10 cellular contexts compared by ENCODE assay signal in genomic region chr13:41696163-41697003, GRCh38.
DNase-seq lines count a peak whose midpoint lies in the region; ATAC-seq and TF ChIP-seq lines count a peak whose summit lies in the region.
"Had no signal": no experiment of that assay in that cellular context is flagged by ENCODE, and none has a peak within 500 bp of the region (broad histone marks: within the 10 kb centered on the region; RNA-seq: fewer than 3 reads in every experiment).

No MANE protein-coding gene starts in this region.

- no peaks in the 10 kb centered on the region for H3K36me3 ChIP-seq in adrenal gland (replicated peaks in 1 of 2)

- H3K4me3 Mint-ChIP-seq in stimulated activated naive CD8-positive, alpha-beta T cell treated with anti-CD3 and anti-CD28 coated beads, Interleukin-15, amount 100 ng/mL, for 72 hours, result no peak overlapping the region

- peaks cover 0 to 4% (median 0%) of the 10 kb centered on the region in 3 donors for H3K9me3 ChIP-seq in adrenal gland (replicated peaks in 1 of 3)

- H3K4me1 Mint-ChIP-seq in stimulated activated naive CD8-positive, alpha-beta T cell treated with anti-CD3 and anti-CD28 coated beads, Interleukin-15, amount 100 ng/mL, for 72 hours, result no peaks in the 10 kb centered on the region

- no peak for TF ChIP-seq CTCF in adrenal gland (IDR thresholded peaks at IDR 0.05)

- DNase-seq in stimulated activated naive CD8-positive, alpha-beta T cell treated with anti-CD3 and anti-CD28 coated beads, Interleukin-15, amount 100 ng/mL, for 72 hours, result no peak
- no peak for DNase-seq in stimulated activated naive CD8-positive, alpha-beta T cell treated with anti-CD3 and anti-CD28 coated beads, Interleukin-15, Interleukin-2, amounts not matched to agents 100 U/mL and 50 U/mL, for 24 hours
- DNase-seq in adrenal gland (peak in 2 of 7 donors; percentile 24 to 40), iris pigment epithelial cell (ENCODE audit: low read depth) (peak; percentile 96), NCI-H2081 treated with DMSO at 0.1 percent for 48 hours (lab: John Stamatoyannopoulos, UW) (no peak), D341Med (ENCODE audit: low spot score) (no peak)
- no peak for DNase-seq in stimulated activated CD4-positive, alpha-beta T cell treated with anti-CD3 and anti-CD28 coated beads, Interleukin-1b, Interleukin-23, amount 100 ng/mL, for 48 hours
- DNase-seq: anterior cingulate cortex, DMS79 had no signal

- H3K27me3 ChIP-seq in adrenal gland, result no peaks in the 10 kb centered on the region

- peak overlapping the region in 3 of 5 donors; percentile 23 to 70 (median 36) for H3K27ac ChIP-seq in adrenal gland

- H3K27me3 Mint-ChIP-seq in stimulated activated naive CD8-positive, alpha-beta T cell treated with anti-CD3 and anti-CD28 coated beads, Interleukin-15, amount 100 ng/mL, for 72 hours, result no peaks in the 10 kb centered on the region

- peaks cover 23 to 42% of the 10 kb centered on the region in 2 donors for H3K4me1 ChIP-seq in adrenal gland (replicated peaks in 1 of 2)

- intact Hi-C loops in adrenal gland (cut with DNase I), result no loop called here

- H3K27ac Mint-ChIP-seq in stimulated activated naive CD8-positive, alpha-beta T cell treated with anti-CD3 and anti-CD28 coated beads, Interleukin-15, amount 100 ng/mL, for 72 hours, result peak overlapping the region; percentile 21 to 43

- no peak for TF ChIP-seq POLR2A in adrenal gland (IDR thresholded peaks at IDR 0.05)

- peak; percentile 37 for ATAC-seq in stimulated activated naive CD8-positive, alpha-beta T cell treated with anti-CD3 and anti-CD28 coated beads, Interleukin-15, amount 100 ng/mL, for 72 hours
- ATAC-seq in stimulated activated naive CD8-positive, alpha-beta T cell treated with anti-CD3 and anti-CD28 coated beads, Interleukin-15, Interleukin-2, amounts not matched to agents 100 U/mL and 50 U/mL, for 24 hours, result no peak
- ATAC-seq in HG03108 (IDR thresholded peaks at IDR 0.05; ENCODE audit: unreplicated experiment), result no peak

- no peak overlapping the region for H3K4me3 ChIP-seq in adrenal gland

- H3K9me3 Mint-ChIP-seq in stimulated activated naive CD8-positive, alpha-beta T cell treated with anti-CD3 and anti-CD28 coated beads, Interleukin-15, amount 100 ng/mL, for 72 hours, result no peaks in the 10 kb centered on the region
